Comparison of ENCODE assay signal across 8 cellular contexts in the genomic region with DNA sequence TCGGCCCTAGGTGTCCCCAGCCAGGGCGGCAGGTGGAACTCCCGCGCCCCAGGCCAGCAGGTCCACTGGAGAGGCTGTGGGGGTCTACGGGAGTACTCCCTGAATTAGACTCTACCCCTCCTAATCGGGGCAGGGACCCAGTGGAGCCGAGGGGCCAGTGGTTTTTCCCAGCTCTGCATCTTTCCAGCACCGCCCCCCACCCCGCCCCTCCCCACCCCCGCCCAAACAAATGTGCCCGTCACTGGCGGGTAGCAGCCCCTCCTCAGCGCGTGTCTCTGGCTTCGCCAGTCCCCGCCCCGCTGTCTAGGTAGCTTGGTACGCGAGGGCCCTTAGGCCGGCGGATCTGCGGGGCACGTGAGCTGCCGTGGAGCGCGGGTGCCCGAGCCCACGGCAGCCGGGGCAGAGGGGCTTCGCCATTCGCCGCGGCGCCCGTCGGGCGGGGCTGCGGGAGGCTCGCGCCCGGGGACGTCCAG. TPM values are rescaled to one million over a fixed set of nuclear protein-coding genes. Genes with fewer than 3 reads are reported as not detected.
DNase-seq lines count a peak whose midpoint lies in the region; ATAC-seq and TF ChIP-seq lines count a peak whose summit lies in the region.

No MANE protein-coding gene starts in this region.

- no peak for ATAC-seq in HG03342 (IDR thresholded peaks at IDR 0.05; ENCODE audit: unreplicated experiment)

- H3K27ac ChIP-seq in endodermal cell (ENCODE audit: low read depth, low read length) (no peak overlapping the region), sigmoid colon (no peak overlapping the region)

- no peak for TF ChIP-seq EP300 in sigmoid colon (IDR thresholded peaks at IDR 0.05)

- peak overlapping the region; percentile 47 for H3K9ac ChIP-seq in endodermal cell (ENCODE audit: extremely low read depth, low read length, poor library complexity, severe bottlenecking)

- WGBS in endodermal cell (ENCODE audit: insufficient coverage in 1 of 2, insufficient read length in 1 of 2), 2 experiments = 0 to 3% methylated on average over 2 to 38 of the region's 42 CpGs
- WGBS in sigmoid colon, 2 donors = 1 to 3% methylated on average over 42 of the region's 42 CpGs

- no peaks in the 10 kb centered on the region for H3K4me1 ChIP-seq in endodermal cell (ENCODE audit: control insufficient read depth, insufficient read depth, low read length)
- peaks cover 0 to 15% (median 11%) of the 10 kb centered on the region in 4 donors for H3K4me1 ChIP-seq in sigmoid colon

- peak; percentile 67 to 78 (median 77) for DNase-seq in NCI-H1417 (lab: John Stamatoyannopoulos, UW)
- DNase-seq in NCI-H1417 treated with DMSO at 0.1 percent for 48 hours (lab: John Stamatoyannopoulos, UW) = no peak
- peak; percentile 42 for DNase-seq in NCI-H2171 (lab: John Stamatoyannopoulos, UW)
- peak; percentile 83 for DNase-seq in endodermal cell
- DNase-seq in sigmoid colon = no peak
- DNase-seq in G401 (ENCODE audit: low spot score) = no peak
- no peak for DNase-seq in HUDEP-2 (lab: John Stamatoyannopoulos, UW; ENCODE audit: unreplicated experiment in 76 of 76)

- H3K4me3 ChIP-seq in endodermal cell (ENCODE audit: low read length) (peak overlapping the region; percentile 71), sigmoid colon (peak overlapping the region in 3 of 4 donors; percentile 30 to 46 (median 45))

- H3K36me3 Mint-ChIP-seq in endodermal cell (ENCODE audit: low read depth) = no peaks in the 10 kb centered on the region

- H3K4me1 Mint-ChIP-seq in endodermal cell = peaks cover 4% of the 10 kb centered on the region

- in situ Hi-C loops in G401 (cut with HindIII; ENCODE audit: low sequenced_read_pairs) = no loop called here

- no peak for TF ChIP-seq POLR2A in sigmoid colon (IDR thresholded peaks at IDR 0.05)

- H3K4me3 Mint-ChIP-seq in endodermal cell = peak overlapping the region; percentile 32

- no peaks in the 10 kb centered on the region for H3K9me3 Mint-ChIP-seq in endodermal cell

- no peaks in the 10 kb centered on the region for H3K9me3 ChIP-seq in endodermal cell (ENCODE audit: control insufficient read depth, low read length)
- no peaks in the 10 kb centered on the region for H3K9me3 ChIP-seq in sigmoid colon

- H3K27ac Mint-ChIP-seq in endodermal cell = no peak overlapping the region

- H3K27me3 Mint-ChIP-seq in endodermal cell (ENCODE audit: insufficient read depth) = peaks cover 74% of the 10 kb centered on the region

- no peak for TF ChIP-seq CTCF in endodermal cell (conservative IDR thresholded peaks at IDR 0.05)
- TF ChIP-seq CTCF in sigmoid colon (IDR thresholded peaks at IDR 0.05) = no peak

- H3K36me3 ChIP-seq in endodermal cell (ENCODE audit: control insufficient read depth, insufficient read depth, low read length) (no peaks in the 10 kb centered on the region), sigmoid colon (no peaks in the 10 kb centered on the region)

- H3K27me3 ChIP-seq in endodermal cell (ENCODE audit: control insufficient read depth, insufficient read depth, low read length, poor library complexity, severe bottlenecking) (peaks cover 73% of the 10 kb centered on the region), sigmoid colon (peaks cover 29 to 92% (median 66%) of the 10 kb centered on the region in 3 donors)

- intact Hi-C loops in sigmoid colon (cut with DNase I) = no loop called here

RNA-seq across cellular contexts. Expression of a gene that starts 7.0 kb away (rescaled TPM):
- total RNA-seq in endodermal cell = 1 to 10 TPM in 1 of 2 donors, under 1 TPM in 1; 0.89 to 1.4 TPM
- 3.4 TPM for polyA plus RNA-seq in endodermal cell (2013, experiment 1 of 2)
- polyA plus RNA-seq in endodermal cell (2013, experiment 2 of 2) = 3.0 TPM
- not detected for total RNA-seq in sigmoid colon
- under 1 TPM in 2 of 3 donors, not detected in 1; 0.34 to 0.60 TPM for polyA plus RNA-seq in sigmoid colon
- not detected in 2 replicates for total RNA-seq in G401 (2014; rRNA removed; shearing (Covaris generic))

Comparison
In these comparisons a context has a peak if more than half of its experiments do, and no peak if none do; other contexts are left out.
1. DNase-seq: peak in NCI-H1417 (3 of 3), NCI-H2171 (single experiment) and endodermal cell (single experiment); none in NCI-H1417 treated with DMSO at 0.1 percent for 48 hours (single experiment), sigmoid colon (single experiment), G401 (single experiment) and HUDEP-2 (0 of 76).